In genomic region chr19:1249298-1249989, GRCh38 we compare ENCODE assay signal across 8 cellular contexts. TPM values are rescaled to one million over a fixed set of nuclear protein-coding genes. Genes with fewer than 3 reads are reported as not detected.
A peak's percentile ranks its signal among the peaks of the same experiment; 100 is the strongest.
DNase-seq lines count a peak whose midpoint lies in the region; TF ChIP-seq lines count a peak whose summit lies in the region.

No MANE protein-coding gene starts in this region.

- H3K27ac ChIP-seq in osteoblast (ENCODE audit: low read depth, low read length) (peak overlapping the region; percentile 48), testis (peak overlapping the region; percentile 86 to 99)

- TF ChIP-seq POLR2A in testis (IDR thresholded peaks at IDR 0.05) = peak; percentile 80

- POLR2A ChIA-PET in HEK293T (lab: Yijun Ruan, JAX) = interaction anchor here (1.0 kb wide), 2 partner anchors 16 to 20 kb away, joined by 3 to 23 read pairs (median 12); partner anchors contain the start of gene CIRBP

- TF ChIP-seq CTCF in osteoblast (IDR thresholded peaks at IDR 0.05; ENCODE audit: extremely low read depth, low read depth, low read length) = no peak
- TF ChIP-seq CTCF in testis (IDR thresholded peaks at IDR 0.05) = no peak

- peak overlapping the region; percentile 83 for H3K4me3 ChIP-seq in osteoblast (ENCODE audit: insufficient read depth, low read length)
- peak overlapping the region; percentile 78 to 84 for H3K4me3 ChIP-seq in testis

- peaks cover 9% of the 10 kb centered on the region for H3K4me1 Mint-ChIP-seq in activated naive CD4-positive, alpha-beta T cell treated with anti-CD3 and anti-CD28 coated beads, Interleukin-2, amount 50 U/mL, for 24 hours

- CTCF ChIA-PET in HEK293T (lab: Yijun Ruan, JAX) = interaction anchor here (1.0 kb wide), 1 partner anchor 17 kb away, joined by 5 read pairs; no protein-coding TSS in a partner anchor

- in situ Hi-C loops in G401 (cut with HindIII; ENCODE audit: low sequenced_read_pairs) = no loop called here

- peak; percentile 93 for DNase-seq in G401 (ENCODE audit: low spot score)
- peak; percentile 88 for DNase-seq in HEK293T (ENCODE audit: extremely low spot score)
- peak; percentile 94 for DNase-seq in NCI-H1092 (lab: John Stamatoyannopoulos, UW)
- DNase-seq in SK-N-DZ (ENCODE audit: low spot score) = peak; percentile 93
- DNase-seq in glomerular visceral epithelial cell (ENCODE audit: extremely low spot score) = peak; percentile 99
- peak; percentile 100 for DNase-seq in osteoblast (ENCODE audit: insufficient read length, low spot score, missing footprints)
- DNase-seq in testis = peak; percentile 97

- H3K36me3 Mint-ChIP-seq in activated naive CD4-positive, alpha-beta T cell treated with anti-CD3 and anti-CD28 coated beads, Interleukin-2, amount 50 U/mL, for 24 hours = no peaks in the 10 kb centered on the region

- peaks cover 19% of the 10 kb centered on the region for H3K36me3 ChIP-seq in osteoblast (ENCODE audit: insufficient read depth, low read length)
- no peaks in the 10 kb centered on the region for H3K36me3 ChIP-seq in testis (ENCODE audit: low read depth, missing control alignments)

- no peaks in the 10 kb centered on the region for H3K27me3 Mint-ChIP-seq in activated naive CD4-positive, alpha-beta T cell treated with anti-CD3 and anti-CD28 coated beads, Interleukin-2, amount 50 U/mL, for 24 hours

- peak overlapping the region; percentile 83 for H3K4me3 Mint-ChIP-seq in activated naive CD4-positive, alpha-beta T cell treated with anti-CD3 and anti-CD28 coated beads, Interleukin-2, amount 50 U/mL, for 24 hours

- H3K27me3 ChIP-seq in osteoblast (ENCODE audit: insufficient read depth, low read length) (no peaks in the 10 kb centered on the region), testis (no peaks in the 10 kb centered on the region)

- no peak overlapping the region for H2AFZ ChIP-seq in osteoblast (ENCODE audit: low read length)

- peaks cover 43% of the 10 kb centered on the region for H3K79me2 ChIP-seq in osteoblast (ENCODE audit: insufficient read depth, low read length)

- H3K27ac Mint-ChIP-seq in activated naive CD4-positive, alpha-beta T cell treated with anti-CD3 and anti-CD28 coated beads, Interleukin-2, amount 50 U/mL, for 24 hours = peak overlapping the region; percentile 91

- H4K20me1 ChIP-seq in osteoblast (ENCODE audit: insufficient read depth, low read length) = peaks cover 19% of the 10 kb centered on the region

- intact Hi-C loops in testis (cut with DNase I; ENCODE audit: low total_unique reads) = no loop called here

- WGBS in testis, 2 donors = 0 to 1% methylated on average over 17 to 93 of the region's 102 CpGs

- H3K9me3 ChIP-seq in osteoblast (ENCODE audit: low read depth, low read length) (no peaks in the 10 kb centered on the region), testis (no peaks in the 10 kb centered on the region)

- H3K4me1 ChIP-seq in osteoblast (ENCODE audit: insufficient read depth, low read length) (peaks cover 19% of the 10 kb centered on the region), testis (peaks cover 67% of the 10 kb centered on the region)

- peak overlapping the region; percentile 18 for H3K4me2 ChIP-seq in osteoblast (ENCODE audit: insufficient read depth, low read length)

- no peaks in the 10 kb centered on the region for H3K9me3 Mint-ChIP-seq in activated naive CD4-positive, alpha-beta T cell treated with anti-CD3 and anti-CD28 coated beads, Interleukin-2, amount 50 U/mL, for 24 hours

TF ChIP-seq in HEK293T, 16 proteins besides CTCF, POLR2A, EP300 and RAD21:
- TF ChIP-seq HDGF (IDR thresholded peaks at IDR 0.05; ENCODE audit: borderline replicate concordance) (no peak), L3MBTL2 (conservative IDR thresholded peaks at IDR 0.05) (peak; percentile 75)

RNA-seq across cellular contexts. Expression of gene MIDN, which starts 1.1 kb away (rescaled TPM):
- 14.0 and 17.5 TPM in 2 replicates for total RNA-seq in G401 (2014; rRNA removed; shearing (Covaris generic))
- polyA plus RNA-seq in SK-N-DZ (2014; cell fraction: cytosol; rRNA removed) = 23.3 and 31.3 TPM in 2 replicates
- 74.4 and 125 TPM in 2 replicates for polyA plus RNA-seq in SK-N-DZ (2014; cell fraction: nucleus; rRNA removed)
- total RNA-seq in osteoblast (14.4 and 19.9 TPM in 2 replicates), testis (10 to 100 TPM; 38.2 to 42.4 TPM)
- 30.3 TPM for polyA plus RNA-seq in testis (ENCODE audit: insufficient read depth, low read depth, low replicate concordance)

RNA-seq across cellular contexts. Expression of gene ATP5F1D, which starts 7.9 kb away (rescaled TPM):
- 61.3 and 98.5 TPM in 2 replicates for total RNA-seq in G401 (2014; rRNA removed; shearing (Covaris generic))
- polyA plus RNA-seq in SK-N-DZ (2014; cell fraction: cytosol; rRNA removed) = 69.7 and 75.2 TPM in 2 replicates
- 50.9 and 102 TPM in 2 replicates for polyA plus RNA-seq in SK-N-DZ (2014; cell fraction: nucleus; rRNA removed)
- total RNA-seq in osteoblast = 12.4 and 13.8 TPM in 2 replicates
- 100 to 1,000 TPM; 104 to 166 TPM for total RNA-seq in testis
- 94.5 TPM for polyA plus RNA-seq in testis (ENCODE audit: insufficient read depth, low read depth, low replicate concordance)

RNA-seq across cellular contexts. Expression of gene CBARP, which starts 11.6 kb away (rescaled TPM):
- total RNA-seq in G401 (2014; rRNA removed; shearing (Covaris generic)) = 3.6 and 5.6 TPM in 2 replicates
- polyA plus RNA-seq in SK-N-DZ (2014; cell fraction: cytosol; rRNA removed) = 12.3 and 24.2 TPM in 2 replicates
- 44.5 and 49.5 TPM in 2 replicates for polyA plus RNA-seq in SK-N-DZ (2014; cell fraction: nucleus; rRNA removed)
- 1.8 and 2.9 TPM in 2 replicates for total RNA-seq in osteoblast
- 1 to 10 TPM; 5.2 to 6.6 TPM for total RNA-seq in testis
- polyA plus RNA-seq in testis (ENCODE audit: insufficient read depth, low read depth, low replicate concordance) = 1.5 TPM

RNA-seq across cellular contexts. Expression of gene CIRBP, which starts 19.7 kb away (rescaled TPM):
- total RNA-seq in G401 (2014; rRNA removed; shearing (Covaris generic)) = 196 and 215 TPM in 2 replicates
- polyA plus RNA-seq in SK-N-DZ (2014; cell fraction: cytosol; rRNA removed) = 479 and 663 TPM in 2 replicates
- 559 and 732 TPM in 2 replicates for polyA plus RNA-seq in SK-N-DZ (2014; cell fraction: nucleus; rRNA removed)
- total RNA-seq in osteoblast = 300 and 380 TPM in 2 replicates
- 100 to 1,000 TPM; 621 to 661 TPM for total RNA-seq in testis
- polyA plus RNA-seq in testis (ENCODE audit: insufficient read depth, low read depth, low replicate concordance) = 483 TPM

RNA-seq across cellular contexts. Expression of gene FAM174C, which starts 25.9 kb away (rescaled TPM):
- 37.9 and 45.0 TPM in 2 replicates for total RNA-seq in G401 (2014; rRNA removed; shearing (Covaris generic))
- 27.6 and 35.5 TPM in 2 replicates for polyA plus RNA-seq in SK-N-DZ (2014; cell fraction: cytosol; rRNA removed)
- polyA plus RNA-seq in SK-N-DZ (2014; cell fraction: nucleus; rRNA removed) = 40.1 and 42.4 TPM in 2 replicates
- total RNA-seq in osteoblast (21.8 and 25.0 TPM in 2 replicates), testis (100 to 1,000 TPM; 111 to 128 TPM)
- 51.6 TPM for polyA plus RNA-seq in testis (ENCODE audit: insufficient read depth, low read depth, low replicate concordance)

Comparison
In these comparisons a context has a peak if more than half of its experiments do, and no peak if none do; other contexts are left out.
1. Peak in every context shown above with its lines: DNase-seq, H3K4me3 ChIP-seq and H3K27ac ChIP-seq.